Comparison of ENCODE assay signal across 5 cellular contexts in the genomic region with DNA sequence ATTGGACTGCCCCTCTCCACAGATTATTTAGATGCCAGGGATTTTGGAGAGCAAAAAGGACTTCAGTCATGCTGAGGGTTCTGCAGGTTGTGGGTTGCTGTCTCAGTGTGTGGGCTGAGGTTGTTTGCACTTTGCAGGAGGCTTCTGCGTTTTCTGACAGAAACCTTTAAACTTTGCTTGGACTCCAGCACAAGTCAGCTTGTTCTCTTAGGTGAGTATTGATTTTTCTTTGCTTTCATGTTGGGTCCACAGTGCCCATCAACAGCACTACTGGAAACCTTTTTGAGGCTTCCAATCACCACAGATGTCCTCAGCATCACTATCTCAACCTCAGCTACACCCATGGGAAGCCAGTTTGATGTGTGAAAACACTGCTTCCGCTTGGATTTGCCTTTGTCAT.
"Had no signal": no experiment of that assay in that cellular context is flagged by ENCODE, and none has a peak within 500 bp of the region (broad histone marks: within the 10 kb centered on the region; RNA-seq: fewer than 3 reads in every experiment).

No MANE protein-coding gene starts in this region.

- DNase-seq: IMR-90, KBM-7 had no signal

- H3K27ac ChIP-seq: HL-60 had no signal

- FAIRE-seq: HTR-8/SVneo, K562 had no signal

- H3K4me3 ChIP-seq: K562 had no signal

- ATAC-seq: K562 had no signal
